In genomic region chr2:219868635-219869034, GRCh38 we compare ENCODE assay signal across 23 cellular contexts.
"Had no signal": no experiment of that assay in that cellular context is flagged by ENCODE, and none has a peak within 500 bp of the region (broad histone marks: within the 10 kb centered on the region; RNA-seq: fewer than 3 reads in every experiment).

No MANE protein-coding gene starts in this region.

- H3K27ac ChIP-seq: PC-9, Peyer's patch, SJCRH30 had no signal

- H2AFZ ChIP-seq: PC-9 had no signal

- H3K9me3 ChIP-seq: Peyer's patch, SJCRH30 had no signal

- ATAC-seq: HepG2, Right ventricle myocardium inferior had no signal

- H3K27me3 ChIP-seq: Peyer's patch, SJCRH30 had no signal

- H3K4me2 ChIP-seq: PC-9 had no signal

- DNase-seq: IMR-90; Karpas-422; KG1; MV-4-11; NCI-H1048; NCI-H1105; NCI-H1417; NCI-H1436 treated with DMSO at 0.1 percent for 48 hours; NCI-H1694; NCI-H187 treated with DMSO at 0.1 percent for 48 hours; NCI-H2029 treated with DMSO at 0.1 percent for 48 hours; NCI-H2171 treated with DMSO at 0.1 percent for 48 hours; NCI-H2227 treated with DMSO at 0.1 percent for 48 hours; NCI-H524; NCI-H526 treated with DMSO at 0.1 percent for 48 hours; NCI-H774; NK-92 treated with Interleukin-12 subunit alpha and Interleukin-12 subunit beta, amount 100 ng/mL, for 24 hours; PC-9; Peyer's patch; SHP77 treated with DMSO at 0.1 percent for 48 hours; SJCRH30 had no signal

- H3K36me3 ChIP-seq: Peyer's patch, SJCRH30 had no signal

- H3K4me3 ChIP-seq: PC-9, Peyer's patch, SJCRH30 had no signal

- H3K4me1 ChIP-seq: Peyer's patch, SJCRH30 had no signal
